9 cellular contexts compared by ENCODE assay signal in the genomic region with DNA sequence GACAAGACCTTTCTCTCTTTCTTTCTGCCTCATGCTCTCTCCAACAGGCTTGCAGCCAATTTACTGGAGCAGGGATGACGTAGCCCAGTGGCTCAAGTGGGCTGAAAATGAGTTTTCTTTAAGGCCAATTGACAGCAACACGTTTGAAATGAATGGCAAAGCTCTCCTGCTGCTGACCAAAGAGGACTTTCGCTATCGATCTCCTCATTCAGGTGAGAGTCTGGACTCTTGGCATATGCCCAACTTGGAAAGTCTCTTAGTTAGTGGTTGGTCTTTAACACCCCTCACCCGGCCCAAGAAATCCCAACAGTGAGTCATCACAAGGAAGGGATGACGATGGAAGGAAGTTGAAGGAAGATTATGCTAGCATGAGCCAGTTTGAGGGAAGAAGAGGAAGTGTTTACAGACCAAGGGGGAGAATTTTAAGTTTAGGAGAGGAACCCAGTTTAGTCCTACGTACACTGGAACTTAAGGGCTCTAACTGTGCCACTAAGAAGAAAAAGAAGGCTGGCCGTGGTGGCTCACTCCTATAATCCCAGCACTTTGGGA.
DNase-seq lines count a peak whose midpoint lies in the region; ATAC-seq and TF ChIP-seq lines count a peak whose summit lies in the region.
"Had no signal": no experiment of that assay in that cellular context is flagged by ENCODE, and none has a peak within 500 bp of the region (broad histone marks: within the 10 kb centered on the region; RNA-seq: fewer than 3 reads in every experiment).

No MANE protein-coding gene starts in this region.

- no peak overlapping the region for H3K4me3 ChIP-seq in brain microvascular endothelial cell (ENCODE audit: low read depth, low read length)

- ATAC-seq in HG02571 (IDR thresholded peaks at IDR 0.05; ENCODE audit: unreplicated experiment) (no peak), GM21529 (IDR thresholded peaks at IDR 0.05; ENCODE audit: unreplicated experiment) (no peak)

- peaks cover 5% of the 10 kb centered on the region for H3K36me3 ChIP-seq in brain microvascular endothelial cell (replicated peaks)

- no peak overlapping the region for H3K27ac ChIP-seq in brain microvascular endothelial cell

- TF ChIP-seq CTCF in brain microvascular endothelial cell (IDR thresholded peaks at IDR 0.05; ENCODE audit: low read depth, low read length, missing control alignments): no peak

- H3K27me3 ChIP-seq in brain microvascular endothelial cell (replicated peaks): no peaks in the 10 kb centered on the region

- in situ Hi-C loops in brain microvascular endothelial cell (cut with HindIII; ENCODE audit: low pct_ligation_motif_present, low sequenced_read_pairs): no loop called here

- DNase-seq in CD1c-positive myeloid dendritic cell (ENCODE audit: extremely low spot score) (peak; percentile 82), NCI-H2029 treated with DMSO at 0.1 percent for 48 hours (lab: John Stamatoyannopoulos, UW) (peak; percentile 96), brain microvascular endothelial cell (peak; percentile 33), midbrain (lab: John Stamatoyannopoulos, UW) (peak; percentile 59), NCI-H526 treated with DMSO at 0.1 percent for 48 hours (lab: John Stamatoyannopoulos, UW) (no peak)
- DNase-seq in activated CD8-positive, alpha-beta memory T cell treated with anti-CD3 and anti-CD28 coated beads for 24 hours: no peak
- DNase-seq: NCI-H524 had no signal

Comparison
In these comparisons a context has a peak if more than half of its experiments do, and no peak if none do; other contexts are left out.
1. DNase-seq: peak in CD1c-positive myeloid dendritic cell (single experiment), NCI-H2029 treated with DMSO at 0.1 percent for 48 hours (single experiment), brain microvascular endothelial cell (single experiment) and midbrain (single experiment); none in NCI-H526 treated with DMSO at 0.1 percent for 48 hours (single experiment) and activated CD8-positive, alpha-beta memory T cell treated with anti-CD3 and anti-CD28 coated beads for 24 hours (single experiment).